Comparison of ENCODE assay signal across 17 cellular contexts in genomic region chr13:35693142-35693784, GRCh38.
"Had no signal": no experiment of that assay in that cellular context is flagged by ENCODE, and none has a peak within 500 bp of the region (broad histone marks: within the 10 kb centered on the region; RNA-seq: fewer than 3 reads in every experiment).

No MANE protein-coding gene starts in this region.

- H3K27me3 ChIP-seq: brain microvascular endothelial cell, ovary, right lobe of liver, spleen, upper lobe of right lung had no signal

- H3K27ac Mint-ChIP-seq: activated naive CD8-positive, alpha-beta T cell treated with anti-CD3 and anti-CD28 coated beads for 36 hours; stimulated activated naive CD8-positive, alpha-beta T cell treated with anti-CD3 and anti-CD28 coated beads, Interleukin-15, amount 100 ng/mL, for 72 hours had no signal

- H3K36me3 ChIP-seq: brain microvascular endothelial cell, ovary, right lobe of liver, spleen, upper lobe of right lung had no signal

- H3K27ac ChIP-seq: brain microvascular endothelial cell, ovary, right lobe of liver, spleen, upper lobe of right lung had no signal

- H3K36me3 Mint-ChIP-seq: activated naive CD8-positive, alpha-beta T cell treated with anti-CD3 and anti-CD28 coated beads for 36 hours had no signal

- H3K4me3 Mint-ChIP-seq: activated naive CD8-positive, alpha-beta T cell treated with anti-CD3 and anti-CD28 coated beads for 36 hours; stimulated activated naive CD8-positive, alpha-beta T cell treated with anti-CD3 and anti-CD28 coated beads, Interleukin-15, amount 100 ng/mL, for 72 hours had no signal

- H3K9me3 Mint-ChIP-seq: activated naive CD8-positive, alpha-beta T cell treated with anti-CD3 and anti-CD28 coated beads for 36 hours; stimulated activated naive CD8-positive, alpha-beta T cell treated with anti-CD3 and anti-CD28 coated beads, Interleukin-15, amount 100 ng/mL, for 72 hours had no signal

- H3K4me3 ChIP-seq: ovary, right lobe of liver, spleen, upper lobe of right lung had no signal

- H3K4me1 ChIP-seq: right lobe of liver, spleen, upper lobe of right lung had no signal

- ATAC-seq: left ventricle myocardium superior; right lobe of liver; stimulated activated naive CD8-positive, alpha-beta T cell treated with anti-CD3 and anti-CD28 coated beads, Interleukin-15, amount 100 ng/mL, for 72 hours; upper lobe of right lung had no signal

- DNase-seq: activated CD4-positive, alpha-beta T cell treated with anti-CD3 and anti-CD28 coated beads for 4 hours; activated CD8-positive, alpha-beta memory T cell treated with anti-CD3 and anti-CD28 coated beads, Interleukin-2, amount 50 U/mL, for 48 hours; activated gamma-delta T cell treated with Interleukin-2 at 50 U/mL for 16 hours; activated naive CD8-positive, alpha-beta T cell treated with anti-CD3 and anti-CD28 coated beads for 36 hours; brain microvascular endothelial cell; cerebellar nuclear complex; dermis blood vessel endothelial cell; hypothalamus; kidney; left ventricle myocardium superior; mesenchymal stem cell; ovary; right lobe of liver; spleen; stimulated activated naive CD8-positive, alpha-beta T cell treated with anti-CD3 and anti-CD28 coated beads, Interleukin-15, amount 100 ng/mL, for 72 hours; T-helper 2 cell; upper lobe of right lung had no signal

- H3K4me1 Mint-ChIP-seq: activated naive CD8-positive, alpha-beta T cell treated with anti-CD3 and anti-CD28 coated beads for 36 hours; stimulated activated naive CD8-positive, alpha-beta T cell treated with anti-CD3 and anti-CD28 coated beads, Interleukin-15, amount 100 ng/mL, for 72 hours had no signal

- H3K9me3 ChIP-seq: ovary, right lobe of liver, upper lobe of right lung had no signal
